ENCODE assay signal across 8 cellular contexts in the genomic region with DNA sequence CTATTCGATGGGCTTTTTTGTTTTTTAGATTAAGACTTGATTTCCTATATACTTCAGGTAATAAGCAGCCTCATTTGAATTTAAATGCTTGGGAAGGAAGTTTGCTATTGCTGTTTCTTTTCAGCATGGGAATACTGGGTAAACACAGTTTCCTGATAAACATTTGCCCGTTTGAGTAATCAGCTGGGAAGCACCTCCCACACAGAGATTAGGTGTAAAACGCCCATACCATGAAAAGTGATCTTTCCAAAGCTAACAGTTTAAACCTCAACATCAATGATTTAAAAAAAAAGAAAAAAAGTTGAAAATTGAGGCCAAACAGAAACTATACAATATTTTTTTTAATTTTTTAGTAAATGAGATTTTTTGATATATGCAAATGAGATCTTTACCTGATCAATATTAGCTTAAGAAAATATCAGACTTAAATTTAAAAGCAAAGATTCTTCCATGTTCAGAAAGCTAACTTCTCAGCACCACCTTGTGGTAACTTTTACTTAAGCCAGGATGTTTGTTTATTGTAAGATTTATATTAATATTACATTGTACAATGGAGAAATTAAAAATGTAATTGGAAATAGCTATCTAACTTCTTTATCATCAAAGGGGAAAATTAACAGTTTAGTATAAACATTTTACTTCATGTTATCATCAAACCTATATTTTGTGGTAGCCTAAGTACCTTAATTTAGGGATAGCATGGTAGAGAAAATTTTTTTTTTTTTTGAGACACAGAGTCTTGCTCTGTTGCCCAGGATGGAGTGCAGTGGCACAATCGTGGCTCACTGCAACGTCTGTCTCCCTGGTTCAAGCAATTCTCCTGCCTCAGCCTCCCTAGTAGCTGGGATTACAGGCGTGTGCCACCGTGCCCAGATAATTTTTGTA. TPM values are rescaled to one million over a fixed set of nuclear protein-coding genes. Genes with fewer than 3 reads are reported as not detected.
DNase-seq lines count a peak whose midpoint lies in the region; ATAC-seq and TF ChIP-seq lines count a peak whose summit lies in the region.

No MANE protein-coding gene starts in this region.

- no peaks in the 10 kb centered on the region for H3K36me3 Mint-ChIP-seq in GM23338 (ENCODE audit: low read depth)

- no peak overlapping the region for H3K9ac ChIP-seq in adipocyte (ENCODE audit: low read length)

- DNase-seq in AG09319 (ENCODE audit: extremely low read depth, low read depth) = no peak
- DNase-seq in GM23338 (ENCODE audit: low spot score) = no peak
- DNase-seq in adipocyte (ENCODE audit: low read depth) = peak; percentile 57
- no peak for DNase-seq in kidney epithelial cell (ENCODE audit: low read depth)
- DNase-seq in AG08396 (ENCODE audit: low spot score) = no peak
- no peak for DNase-seq in ureter (ENCODE audit: low spot score)
- no peak for DNase-seq in stimulated activated CD4-positive, alpha-beta T cell treated with anti-CD3 and anti-CD28 coated beads, Interleukin-4, amount 100 ng/mL, for 4 hours

- H3K27me3 ChIP-seq in GM23338 (ENCODE audit: insufficient read depth) (no peaks in the 10 kb centered on the region), adipocyte (replicated peaks; ENCODE audit: control insufficient read depth, insufficient read depth, low read length) (no peaks in the 10 kb centered on the region), kidney epithelial cell (ENCODE audit: control insufficient read depth, insufficient read depth, low read length) (no peaks in the 10 kb centered on the region)

- peak; percentile 30 for TF ChIP-seq CTCF in AG09319 (IDR thresholded peaks at IDR 0.05; ENCODE audit: low read depth, low read length)
- TF ChIP-seq CTCF in GM23338 (conservative IDR thresholded peaks at IDR 0.05; ENCODE audit: low read depth in 2 of 2) = peak in 1 of 2 experiments; percentile 58; a peak in 3 of 4 replicates
- peak; percentile 27 for TF ChIP-seq CTCF in kidney epithelial cell (IDR thresholded peaks at IDR 0.05; ENCODE audit: insufficient read depth, low read length, poor library complexity, severe bottlenecking)

- H3K27ac ChIP-seq in GM23338 (ENCODE audit: low read depth) = no peak overlapping the region

- H3K27ac Mint-ChIP-seq in GM23338 = no peak overlapping the region

- H3K36me3 ChIP-seq in GM23338 (ENCODE audit: insufficient read depth) = no peaks in the 10 kb centered on the region
- H3K36me3 ChIP-seq in adipocyte (ENCODE audit: control insufficient read depth, insufficient read depth, low read length, severe bottlenecking) = no peaks in the 10 kb centered on the region
- H3K36me3 ChIP-seq in kidney epithelial cell (ENCODE audit: control insufficient read depth, insufficient read depth, low read length) = no peaks in the 10 kb centered on the region

- no peaks in the 10 kb centered on the region for H3K9me3 Mint-ChIP-seq in GM23338

- ATAC-seq in GM23338 = no peak
- ATAC-seq in HG02763 (IDR thresholded peaks at IDR 0.05; ENCODE audit: unreplicated experiment) = no peak

- peak overlapping the region; percentile 60 for H3K4me2 ChIP-seq in GM23338

- peaks cover 25% of the 10 kb centered on the region for H3K4me1 ChIP-seq in GM23338 (ENCODE audit: insufficient read depth)
- H3K4me1 ChIP-seq in adipocyte (ENCODE audit: control insufficient read depth, insufficient read depth, low read length) = no peaks in the 10 kb centered on the region

- H3K4me3 Mint-ChIP-seq in GM23338 = no peak overlapping the region

- H3K9me3 ChIP-seq in adipocyte (ENCODE audit: control insufficient read depth, low read length) = no peaks in the 10 kb centered on the region

- H3K4me3 ChIP-seq in GM23338 (peak overlapping the region; percentile 12; the same call in 1 of the 2 replicates), adipocyte (ENCODE audit: low read length) (no peak overlapping the region), kidney epithelial cell (ENCODE audit: low read depth, low read length) (no peak overlapping the region)

- peaks cover 24% of the 10 kb centered on the region for H3K4me1 Mint-ChIP-seq in GM23338

- no peaks in the 10 kb centered on the region for H3K9me2 ChIP-seq in GM23338 (ENCODE audit: insufficient read depth)

- H2AFZ ChIP-seq in GM23338 = no peak overlapping the region

- no peaks in the 10 kb centered on the region for H3K27me3 Mint-ChIP-seq in GM23338 (ENCODE audit: insufficient read depth, low read depth, poor library complexity)

- no peaks in the 10 kb centered on the region for H3K79me2 ChIP-seq in GM23338 (replicated peaks; ENCODE audit: insufficient read depth)

- H4K20me1 ChIP-seq in GM23338 (replicated peaks; ENCODE audit: insufficient read depth) = no peaks in the 10 kb centered on the region

- H3F3A ChIP-seq in GM23338 (replicated peaks; ENCODE audit: low read depth) = no peaks in the 10 kb centered on the region

TF ChIP-seq in GM23338, 12 proteins besides CTCF, POLR2A, EP300 and RAD21:
- peak; percentile 28; the same call in 1 of the 2 replicates for TF ChIP-seq NANOG (IDR thresholded peaks at IDR 0.05; ENCODE audit: borderline replicate concordance)
- TF ChIP-seq CREB1 (CRISPR knock-in tag; IDR thresholded peaks at IDR 0.05; ENCODE audit: low read depth) = no peak
- TF ChIP-seq ZNF114 (CRISPR knock-in tag; IDR thresholded peaks at IDR 0.05) = no peak
TF ChIP-seq in GM23338: peak in this region for 1.

RNA-seq across cellular contexts. Expression of gene F2RL2, which starts 39.8 kb away (rescaled TPM):
- total RNA-seq in GM23338 (2014; rRNA removed; shearing (Covaris generic)) = 0.42 TPM in 1 of 2 replicates, not detected in the other
- 0.37 and 0.70 TPM in 2 replicates for polyA plus RNA-seq in GM23338 (2016; fragmentation: Nextera tagmentation; extraction: Ambion mirVana)
- total RNA-seq in kidney epithelial cell = 2.0 and 2.5 TPM in 2 replicates
- not detected for total RNA-seq in ureter
